8 cellular contexts compared by ENCODE assay signal in the genomic region with DNA sequence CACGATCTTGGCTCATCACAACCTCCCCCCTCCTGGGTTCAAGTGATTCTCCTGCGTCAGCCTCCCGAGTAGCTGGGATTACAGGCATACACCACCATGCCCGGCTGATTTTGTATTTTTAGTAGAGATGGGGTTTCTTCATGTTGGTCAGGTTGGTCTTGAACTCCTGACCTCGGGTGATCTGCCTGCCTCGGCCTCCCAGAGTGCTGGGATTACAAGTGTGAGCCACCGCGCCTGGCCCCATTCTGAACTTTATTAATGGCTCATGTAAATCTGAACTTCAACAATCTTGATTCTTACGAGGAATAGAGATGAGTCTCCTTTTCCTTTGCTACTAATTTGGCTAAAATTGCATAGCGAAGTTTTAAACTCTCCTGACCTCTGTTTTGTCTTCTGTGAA. TPM values are rescaled to one million over a fixed set of nuclear protein-coding genes. Genes with fewer than 3 reads are reported as not detected.
DNase-seq lines count a peak whose midpoint lies in the region; ATAC-seq, FAIRE-seq and TF ChIP-seq lines count a peak whose summit lies in the region.
"Not testable (repeated sequence)": the region's sequence is repeated elsewhere in the genome, so short reads cannot be mapped to it uniquely, and the experiment has no call there.

No MANE protein-coding gene starts in this region.

- H3K27me3 ChIP-seq in BLaER1: not testable (repeated sequence)

- H3K4me1 ChIP-seq in BLaER1: peaks cover 61% of the 10 kb centered on the region

- not testable (repeated sequence) for H3K27me3 Mint-ChIP-seq in activated B cell treated with CpG ODN at 0.5 μM for 24 hours; activated T-cell treated with anti-CD3 and anti-CD28 coated beads, Interleukin-2, amount 50 U/mL, for 24 hours; activated naive CD8-positive, alpha-beta T cell; immature natural killer cell (ENCODE audit: low read depth in 3 of 3); stimulated activated naive B cell treated with anti-CD40 and anti-IgM and Interleukin-4, amounts not matched to agents 10 μg/mL and 1 μg/mL and 100 μg/mL, for 72 hours

- CTCF ChIA-PET in activated B cell treated with CpG ODN at 0.5 μM for 24 hours (lab: Charles Lee): interaction anchor here (1.8 kb wide), 1 partner anchor 30 kb away, joined by 5 read pairs; no protein-coding TSS in a partner anchor

- H3K36me3 ChIP-seq in BLaER1: peaks cover 53% of the 10 kb centered on the region

- not testable (repeated sequence) for H3K9me3 Mint-ChIP-seq in activated B cell treated with CpG ODN at 0.5 μM for 24 hours; activated T-cell treated with anti-CD3 and anti-CD28 coated beads, Interleukin-2, amount 50 U/mL, for 24 hours; activated naive CD8-positive, alpha-beta T cell (ENCODE audit: low read depth); immature natural killer cell; stimulated activated naive B cell treated with anti-CD40 and anti-IgM and Interleukin-4, amounts not matched to agents 10 μg/mL and 1 μg/mL and 100 μg/mL, for 72 hours

- H3K27ac Mint-ChIP-seq in activated B cell treated with CpG ODN at 0.5 μM for 24 hours: peak overlapping the region; percentile 72
- H3K27ac Mint-ChIP-seq in activated T-cell treated with anti-CD3 and anti-CD28 coated beads, Interleukin-2, amount 50 U/mL, for 24 hours: peak overlapping the region; percentile 94
- peak overlapping the region; percentile 99 for H3K27ac Mint-ChIP-seq in activated naive CD8-positive, alpha-beta T cell
- peak overlapping the region; percentile 19 to 78 (median 48) for H3K27ac Mint-ChIP-seq in immature natural killer cell
- peak overlapping the region; percentile 90 for H3K27ac Mint-ChIP-seq in stimulated activated naive B cell treated with anti-CD40 and anti-IgM and Interleukin-4, amounts not matched to agents 10 μg/mL and 1 μg/mL and 100 μg/mL, for 72 hours

- H3K4me1 Mint-ChIP-seq in activated B cell treated with CpG ODN at 0.5 μM for 24 hours: peaks cover 90% of the 10 kb centered on the region
- peaks cover 98% of the 10 kb centered on the region for H3K4me1 Mint-ChIP-seq in activated T-cell treated with anti-CD3 and anti-CD28 coated beads, Interleukin-2, amount 50 U/mL, for 24 hours (ENCODE audit: low read depth)
- H3K4me1 Mint-ChIP-seq in activated naive CD8-positive, alpha-beta T cell (ENCODE audit: low read depth): peaks cover 96% of the 10 kb centered on the region
- peaks cover 87 to 95% of the 10 kb centered on the region in 2 donors for H3K4me1 Mint-ChIP-seq in immature natural killer cell
- peaks cover 72 to 93% of the 10 kb centered on the region in 2 donors for H3K4me1 Mint-ChIP-seq in stimulated activated naive B cell treated with anti-CD40 and anti-IgM and Interleukin-4, amounts not matched to agents 10 μg/mL and 1 μg/mL and 100 μg/mL, for 72 hours

- TF ChIP-seq CTCF in activated B cell treated with CpG ODN at 0.5 μM for 24 hours (IDR thresholded peaks at IDR 0.05): not testable (repeated sequence)

- peak; percentile 87 for FAIRE-seq in GM19239 (lab: Jason Lieb, UNC)

- not testable (repeated sequence) for H3K9me3 ChIP-seq in BLaER1

- H3K4me3 Mint-ChIP-seq in activated B cell treated with CpG ODN at 0.5 μM for 24 hours (peak overlapping the region; percentile 69), immature natural killer cell (peak overlapping the region in 1 of 5 donors; percentile 33)
- H3K4me3 Mint-ChIP-seq in activated T-cell treated with anti-CD3 and anti-CD28 coated beads, Interleukin-2, amount 50 U/mL, for 24 hours: peak overlapping the region; percentile 54
- H3K4me3 Mint-ChIP-seq in activated naive CD8-positive, alpha-beta T cell: peak overlapping the region; percentile 65
- H3K4me3 Mint-ChIP-seq in stimulated activated naive B cell treated with anti-CD40 and anti-IgM and Interleukin-4, amounts not matched to agents 10 μg/mL and 1 μg/mL and 100 μg/mL, for 72 hours: peak overlapping the region; percentile 78 to 79

- not testable (repeated sequence) for H3K4me3 ChIP-seq in BLaER1

- intact Hi-C loops in activated B cell treated with CpG ODN at 0.5 μM for 24 hours (cut with micrococcal nuclease): loop anchor here (1.0 kb wide), 2 partner anchors 11 to 19 kb away; no protein-coding TSS in a partner anchor

- ATAC-seq in HG02885 (IDR thresholded peaks at IDR 0.05; ENCODE audit: poor library complexity, unreplicated experiment): peak; percentile 25
- ATAC-seq in activated B cell treated with CpG ODN at 0.5 μM for 24 hours (ENCODE audit: low read depth): not testable (repeated sequence)
- peak; percentile 35 to 59 for ATAC-seq in stimulated activated naive B cell treated with anti-CD40 and anti-IgM and Interleukin-4, amounts not matched to agents 10 μg/mL and 1 μg/mL and 100 μg/mL, for 72 hours (replicated peaks)

- H3K27ac ChIP-seq in BLaER1: not testable (repeated sequence)

- POLR2A ChIA-PET in activated B cell treated with CpG ODN at 0.5 μM for 24 hours (lab: Charles Lee): interaction anchor here (2.5 to 3.1 kb wide), 2 partner anchors 11 to 19 kb away, joined by 13 to 27 read pairs; no protein-coding TSS in a partner anchor

- peaks cover 96% of the 10 kb centered on the region for H4K20me1 ChIP-seq in BLaER1

- not testable (repeated sequence) for DNase-seq in GM19239 (ENCODE audit: insufficient read length, low spot score); activated B cell treated with CpG ODN at 0.5 μM for 24 hours; immature natural killer cell; stimulated activated naive B cell treated with anti-CD40 and anti-IgM and Interleukin-4, amounts not matched to agents 10 μg/mL and 1 μg/mL and 100 μg/mL, for 72 hours
- peak; percentile 29 for DNase-seq in activated T-cell treated with anti-CD3 and anti-CD28 coated beads, Interleukin-2, amount 50 U/mL, for 24 hours

- H3K4me2 ChIP-seq in BLaER1: 0 out of 2 replicates have a peak overlapping the region, but pooled peaks have one; percentile 71

- peaks cover 21% of the 10 kb centered on the region for H3K36me3 Mint-ChIP-seq in activated B cell treated with CpG ODN at 0.5 μM for 24 hours (ENCODE audit: low read depth)
- peaks cover 91% of the 10 kb centered on the region for H3K36me3 Mint-ChIP-seq in activated T-cell treated with anti-CD3 and anti-CD28 coated beads, Interleukin-2, amount 50 U/mL, for 24 hours (ENCODE audit: low read depth)
- H3K36me3 Mint-ChIP-seq in activated naive CD8-positive, alpha-beta T cell: peaks cover 16% of the 10 kb centered on the region
- not testable (repeated sequence) for H3K36me3 Mint-ChIP-seq in immature natural killer cell
- H3K36me3 Mint-ChIP-seq in stimulated activated naive B cell treated with anti-CD40 and anti-IgM and Interleukin-4, amounts not matched to agents 10 μg/mL and 1 μg/mL and 100 μg/mL, for 72 hours: peaks cover 28 to 64% of the 10 kb centered on the region in 2 donors

- H3K9ac ChIP-seq in BLaER1: not testable (repeated sequence)

RNA-seq across cellular contexts. Expression of a gene that starts 12.2 kb away (rescaled TPM):
- total RNA-seq in activated B cell treated with CpG ODN at 0.5 μM for 24 hours: 52.9 and 53.4 TPM in 2 replicates
- polyA plus RNA-seq in immature natural killer cell: 10 to 100 TPM; 10.7 to 22.1 (median 16.2) TPM

Comparison
In these comparisons a context has a peak if more than half of its experiments do, and no peak if none do; other contexts are left out.
1. H3K27ac Mint-ChIP-seq: peak in every context shown above with its lines; median percentile 99 in activated naive CD8-positive, alpha-beta T cell; 94 in activated T-cell treated with anti-CD3 and anti-CD28 coated beads, Interleukin-2, amount 50 U/mL, for 24 hours; 90 in stimulated activated naive B cell treated with anti-CD40 and anti-IgM and Interleukin-4, amounts not matched to agents 10 μg/mL and 1 μg/mL and 100 μg/mL, for 72 hours; 72 in activated B cell treated with CpG ODN at 0.5 μM for 24 hours; 48 in immature natural killer cell.